27 cellular contexts compared by ENCODE assay signal in the genomic region with DNA sequence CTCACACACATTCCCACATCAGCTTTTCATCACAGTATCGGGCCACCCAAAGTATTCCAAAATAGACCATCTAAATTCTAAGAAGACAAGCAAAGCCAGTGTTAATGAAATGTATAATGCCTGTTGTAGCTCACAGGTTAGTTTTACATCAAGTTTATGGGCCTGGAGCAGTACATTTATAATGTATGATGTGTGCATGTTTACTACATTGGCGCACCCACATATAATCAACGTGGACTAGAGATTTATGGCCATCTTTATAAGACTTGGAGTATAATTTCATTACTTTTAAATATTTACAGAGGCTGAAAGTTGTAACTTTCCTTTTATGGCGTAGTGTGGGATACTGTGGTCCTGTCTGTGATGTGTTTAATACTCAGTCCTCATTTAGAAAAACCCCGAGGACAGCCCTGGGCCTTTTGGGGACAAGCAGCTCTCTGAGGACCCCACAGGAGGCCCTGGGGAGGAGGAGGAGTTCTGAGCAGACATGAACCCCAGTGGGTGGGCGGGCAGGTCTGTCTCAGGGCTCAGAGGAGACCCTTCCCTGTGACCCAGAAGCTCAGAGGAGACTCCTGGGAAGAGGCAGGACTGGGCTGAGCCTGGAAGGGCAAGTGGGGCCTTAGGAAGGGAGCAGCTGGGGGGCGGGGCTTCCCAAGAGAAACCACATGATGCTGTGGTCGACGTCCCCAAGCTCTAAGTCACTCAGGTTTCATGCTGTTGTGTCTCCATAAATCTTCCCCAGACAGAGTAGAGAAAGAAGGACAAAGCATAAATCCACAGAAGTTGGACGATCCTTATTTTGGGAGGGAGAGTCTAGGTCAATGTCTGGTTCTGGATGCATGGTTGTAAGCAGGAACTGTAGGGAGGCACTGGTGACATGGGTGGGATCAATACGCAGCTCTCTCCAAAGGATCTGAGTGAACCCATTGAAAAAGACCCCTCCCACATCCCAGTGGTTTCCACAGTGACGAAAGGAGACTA.
A peak's percentile ranks its signal among the peaks of the same experiment; 100 is the strongest.
DNase-seq lines count a peak whose midpoint lies in the region; ATAC-seq, FAIRE-seq and TF ChIP-seq lines count a peak whose summit lies in the region.
"Had no signal": no experiment of that assay in that cellular context is flagged by ENCODE, and none has a peak within 500 bp of the region (broad histone marks: within the 10 kb centered on the region; RNA-seq: fewer than 3 reads in every experiment).

No MANE protein-coding gene starts in this region.

- H3K27ac ChIP-seq in HEK293 (ENCODE audit: extremely low read depth, low read depth, low read length) (no peak overlapping the region), VCaP (peak overlapping the region; percentile 16; the same call in 1 of the 2 replicates), right lobe of liver (no peak overlapping the region), pancreas (no peak overlapping the region), RWPE1 (no peak overlapping the region)
- H3K27ac ChIP-seq: ascending aorta, cardiac muscle cell, ovary, right atrium auricular region, thyroid gland had no signal

- POLR2A ChIA-PET in HEK293 (lab: Yijun Ruan, JAX) = no interaction called here
- POLR2A ChIA-PET in RWPE1 (lab: Yijun Ruan, JAX; ENCODE audit: low non-redundant PET) = no interaction called here

- H3K27me3 ChIP-seq in right lobe of liver (no peaks in the 10 kb centered on the region), pancreas (no peaks in the 10 kb centered on the region)
- H3K27me3 ChIP-seq: ascending aorta, BE2C, cardiac muscle cell, ovary, right atrium auricular region, thyroid gland had no signal

- 55% methylated on average over 10 of the region's 12 CpGs for WGBS in right lobe of liver (ENCODE audit: insufficient coverage, low coverage, low lambda C conversion rate, missing lambda C conversion rate)
- 59 to 70% methylated on average over 12 of the region's 12 CpGs for WGBS in pancreas, 2 donors

- TF ChIP-seq POLR2A in right lobe of liver (IDR thresholded peaks at IDR 0.05) = no peak

- no peak for TF ChIP-seq CTCF in HEK293 (tag by site-specific recombination; IDR thresholded peaks at IDR 0.05)
- TF ChIP-seq CTCF in VCaP (conservative IDR thresholded peaks at IDR 0.05) = no peak
- TF ChIP-seq CTCF in right lobe of liver (IDR thresholded peaks at IDR 0.05) = no peak
- no peak for TF ChIP-seq CTCF in pancreas (IDR thresholded peaks at IDR 0.05)
- TF ChIP-seq CTCF in RWPE1 (conservative IDR thresholded peaks at IDR 0.05; ENCODE audit: low read depth) = no peak

- CTCF ChIA-PET in HEK293 (lab: Yijun Ruan, JAX) = interaction anchor here (0.6 to 2.1 kb wide), 3 partner anchors 24 to 172 kb away, joined by 3 to 7 read pairs (median 3); no protein-coding TSS in a partner anchor
- CTCF ChIA-PET in RWPE1 (lab: Yijun Ruan, JAX) = interaction anchor here (1.3 to 4.0 kb wide), 2 partner anchors 25 to 27 kb away, joined by 3 to 23 read pairs; no protein-coding TSS in a partner anchor

- no peak overlapping the region for H3K4me3 ChIP-seq in HEK293 (ENCODE audit: low read depth, low read length)
- no peak overlapping the region for H3K4me3 ChIP-seq in right lobe of liver
- no peak overlapping the region for H3K4me3 ChIP-seq in pancreas
- H3K4me3 ChIP-seq: ascending aorta, cardiac muscle cell, ovary, right atrium auricular region, thyroid gland had no signal

- intact Hi-C loops in right lobe of liver (cut with DNase I) (no loop called here), pancreas (cut with DNase I) (no loop called here)

- H3K4me1 ChIP-seq in HEK293 (ENCODE audit: control insufficient read depth, insufficient read depth, low read length) = no peaks in the 10 kb centered on the region
- no peaks in the 10 kb centered on the region for H3K4me1 ChIP-seq in right lobe of liver
- H3K4me1 ChIP-seq in pancreas = no peaks in the 10 kb centered on the region
- H3K4me1 ChIP-seq: ascending aorta, BE2C, right atrium auricular region, thyroid gland had no signal

- H3K36me3 ChIP-seq in HEK293 (ENCODE audit: control insufficient read depth in 2 of 2, insufficient read depth in 1 of 2, low read length in 2 of 2) (no peaks in the 10 kb centered on the region), right lobe of liver (no peaks in the 10 kb centered on the region), pancreas (no peaks in the 10 kb centered on the region)
- H3K36me3 ChIP-seq: ascending aorta, BE2C, cardiac muscle cell, ovary, right atrium auricular region, thyroid gland had no signal

- DNase-seq in right lobe of liver = peak in 2 of 3 donors; percentile 11 to 23
- DNase-seq in pancreas = no peak
- DNase-seq in NCI-H187 treated with DMSO at 0.1 percent for 48 hours (lab: John Stamatoyannopoulos, UW) = no peak
- DNase-seq in RWPE1 (ENCODE audit: low spot score) = no peak
- DNase-seq: activated CD4-positive, alpha-beta T cell treated with anti-CD3 and anti-CD28 coated beads, Interleukin-2, amount 10 ng/mL, durations not matched to agents 7 days and 5 days; activated gamma-delta T cell; activated T-cell treated with anti-CD3 and anti-CD28 coated beads, Interleukin-2, amount 50 U/mL, for 1 hour; BE2C; CD8-positive, alpha-beta memory T cell; cortex of kidney; EL; H7; Karpas-422; NCI-H226; stimulated activated CD4-positive, alpha-beta T cell treated with anti-CD3 and anti-CD28 coated beads, Interleukin-4, amount 100 ng/mL, for 24 hours; T1000; thyroid gland had no signal

- no peaks in the 10 kb centered on the region for H3K9me3 ChIP-seq in HEK293 (ENCODE audit: control insufficient read depth, insufficient read depth, low read depth, low read length)
- no peaks in the 10 kb centered on the region for H3K9me3 ChIP-seq in right lobe of liver
- no peaks in the 10 kb centered on the region for H3K9me3 ChIP-seq in pancreas
- H3K9me3 ChIP-seq: ascending aorta, BE2C, ovary, right atrium auricular region, thyroid gland had no signal

- no peak for ATAC-seq in right lobe of liver
- ATAC-seq in pancreas = no peak
- no peak for ATAC-seq in GM18511 (IDR thresholded peaks at IDR 0.05; ENCODE audit: unreplicated experiment)
- no peak for ATAC-seq in GM19397 (IDR thresholded peaks at IDR 0.05; ENCODE audit: unreplicated experiment)
- ATAC-seq: esophagus mucosa had no signal

- FAIRE-seq in pancreas (lab: Jason Lieb, UNC) = peak; percentile 68
- FAIRE-seq: keratinocyte had no signal

TF ChIP-seq in HEK293, 187 proteins besides CTCF, POLR2A, EP300 and RAD21:
- TF ChIP-seq ZSCAN23 (tag by site-specific recombination; IDR thresholded peaks at IDR 0.05) = no peak
- peak; percentile 39 for TF ChIP-seq ZNF335 (tag by site-specific recombination; conservative IDR thresholded peaks at IDR 0.05)
- TF ChIP-seq ZNF274 (IDR thresholded peaks at IDR 0.05; ENCODE audit: low read length) = no peak
- TF ChIP-seq ZNF274 (tag by site-specific recombination; IDR thresholded peaks at IDR 0.05; ENCODE audit: borderline replicate concordance) = no peak

Comparison
In these comparisons a context has a peak if more than half of its experiments do, and no peak if none do; other contexts are left out.
1. DNase-seq: peak in right lobe of liver (2 of 3); none in pancreas (0 of 6), NCI-H187 treated with DMSO at 0.1 percent for 48 hours (single experiment) and RWPE1 (single experiment).